20 cellular contexts compared by ENCODE assay signal in genomic region chr15:67720556-67721175, GRCh38.
A peak's percentile ranks its signal among the peaks of the same experiment; 100 is the strongest.
DNase-seq lines count a peak whose midpoint lies in the region; ATAC-seq, FAIRE-seq and TF ChIP-seq lines count a peak whose summit lies in the region.
"Had no signal": no experiment of that assay in that cellular context is flagged by ENCODE, and none has a peak within 500 bp of the region (broad histone marks: within the 10 kb centered on the region; RNA-seq: fewer than 3 reads in every experiment).

No MANE protein-coding gene starts in this region.

- POLR2A ChIA-PET in GM12878 (lab: Charles Lee) = interaction anchor here (1.0 kb wide), 1 partner anchor 43 kb away, joined by 5 read pairs; no protein-coding TSS in a partner anchor

- H3K9ac ChIP-seq in GM12878 (ENCODE audit: control insufficient read depth, insufficient read depth, low read length) = no peak overlapping the region

- no peak for TF ChIP-seq RAD21 in GM12878 (IDR thresholded peaks at IDR 0.05; ENCODE audit: insufficient read depth, low read depth, low read length)

- no peaks in the 10 kb centered on the region; the same call in 1 of the 2 replicates for H3K4me1 ChIP-seq in GM12878 (ENCODE audit: control insufficient read depth, insufficient read depth, low read length)
- H3K4me1 ChIP-seq in foreskin keratinocyte = no peaks in the 10 kb centered on the region
- H3K4me1 ChIP-seq: prostate gland had no signal

- no peaks in the 10 kb centered on the region for H3K36me3 ChIP-seq in GM12878 (ENCODE audit: control insufficient read depth in 2 of 2, insufficient read depth in 2 of 2, low read length in 1 of 2)
- H3K36me3 ChIP-seq: prostate gland had no signal

- TF ChIP-seq CTCF in GM12878 (IDR thresholded peaks at IDR 0.05 in 2 of 3, conservative IDR thresholded peaks at IDR 0.05 in 1 of 3; ENCODE audit: control insufficient read depth in 2 of 3, extremely low read depth in 1 of 3, insufficient read depth in 1 of 3, low read depth in 3 of 3, low read length in 3 of 3) (no peak), foreskin keratinocyte (conservative IDR thresholded peaks at IDR 0.05) (no peak)

- H3K27me3 ChIP-seq in GM12878 (replicated peaks in 1 of 2; ENCODE audit: control insufficient read depth in 2 of 2, insufficient read depth in 2 of 2, low read length in 1 of 2) = no peaks in the 10 kb centered on the region
- H3K27me3 ChIP-seq in foreskin keratinocyte = no peaks in the 10 kb centered on the region

- no peak overlapping the region for H3K4me3 ChIP-seq in GM12878
- H3K4me3 ChIP-seq: prostate gland had no signal

- CTCF ChIA-PET in GM12878 (lab: Yijun Ruan, JAX) = interaction anchor here (1.0 to 1.2 kb wide), 2 partner anchors 13 to 34 kb away, joined by 3 read pairs; no protein-coding TSS in a partner anchor

- 90% methylated on average over 8 of the region's 8 CpGs for WGBS in GM12878 (ENCODE audit: insufficient coverage, insufficient replicate concordance, low lambda C conversion rate, missing lambda C conversion rate)

- intact Hi-C loops in GM12878 (cut with micrococcal nuclease; ENCODE audit: unreplicated experiment) = no loop called here

- H3K9me3 ChIP-seq in GM12878 (replicated peaks; ENCODE audit: control insufficient read depth, insufficient read depth, low read length) = no peaks in the 10 kb centered on the region
- H3K9me3 ChIP-seq: prostate gland had no signal

- peak overlapping the region; percentile 19; the same call in 1 of the 2 replicates for H2AFZ ChIP-seq in GM12878 (ENCODE audit: control insufficient read depth, low read depth, low read length)

- SMC1A ChIA-PET in GM12878 (lab: Charles Lee; ENCODE audit: uncharacterized antibody, unreplicated experiment) = interaction anchor here (0.6 to 1.4 kb wide), 4 partner anchors 10 to 152 kb away, joined by 3 to 4 read pairs (median 3); no protein-coding TSS in a partner anchor

- no peak for TF ChIP-seq POLR2A in GM12878 (IDR thresholded peaks at IDR 0.05; ENCODE audit: low read depth, low read length)

- DNase-seq in NCI-H82 (lab: John Stamatoyannopoulos, UW) = peak; percentile 12
- no peak for DNase-seq in NCI-H82 treated with DMSO at 0.1 percent for 48 hours (lab: John Stamatoyannopoulos, UW; ENCODE audit: unreplicated experiment)
- peak; percentile 86 for DNase-seq in NCI-H69 (lab: John Stamatoyannopoulos, UW)
- DNase-seq in GM12878 (ENCODE audit: low read depth, low spot score) = no peak
- no peak for DNase-seq in HPDE6-E6E7 (ENCODE audit: extremely low spot score)
- no peak for DNase-seq in foreskin keratinocyte
- no peak for DNase-seq in cerebellar cortex (ENCODE audit: low spot score)
- DNase-seq: activated CD8-positive, alpha-beta memory T cell treated with anti-CD3 and anti-CD28 coated beads, Interleukin-2, amount 10 ng/mL, durations not matched to agents 7 days and 5 days; activated effector memory CD4-positive, alpha-beta T cell treated with anti-CD3 and anti-CD28 coated beads, Interleukin-2, amount 50 U/mL, for 16 hours; CD8-positive, alpha-beta T cell; cortex of kidney; erythroblast; NCI-H1105; NCI-H2227 treated with DMSO at 0.1 percent for 48 hours; stimulated activated CD4-positive, alpha-beta T cell treated with anti-CD3 and anti-CD28 coated beads, Interleukin-15, amount 100 ng/mL, for 24 hours; T-cell had no signal

- H4K20me1 ChIP-seq in GM12878 (ENCODE audit: control insufficient read depth, insufficient read depth) = no peaks in the 10 kb centered on the region

- no peak overlapping the region for H3K4me2 ChIP-seq in GM12878 (ENCODE audit: control insufficient read depth, insufficient read depth)

- ATAC-seq in GM12878 (peak; percentile 90), foreskin keratinocyte (no peak), HG03280 (IDR thresholded peaks at IDR 0.05; ENCODE audit: unreplicated experiment) (no peak)
- ATAC-seq: activated CD4-positive, CD25-positive, alpha-beta regulatory T cell treated with anti-CD3 and anti-CD28 coated beads, Interleukin-2, amount 50 U/mL, for 24 hours; activated CD8-positive, alpha-beta memory T cell treated with anti-CD3 and anti-CD28 coated beads, Interleukin-2, amount 10 ng/mL, durations not matched to agents 7 days and 5 days; CD8-positive, alpha-beta T cell; T-cell had no signal

- in situ Hi-C loops in GM12878 (cut with MboI) = no loop called here

- H3K27ac ChIP-seq in GM12878 (ENCODE audit: control insufficient read depth, insufficient read depth) (no peak overlapping the region), foreskin keratinocyte (no peak overlapping the region)
- H3K27ac ChIP-seq: prostate gland had no signal

- TF ChIP-seq EP300 in GM12878 (IDR thresholded peaks at IDR 0.05; ENCODE audit: borderline replicate concordance in 1 of 2, control insufficient read depth in 1 of 2, low read depth in 2 of 2, low read length in 2 of 2) = 0 out of 4 replicates have a peak, but pooled peaks of 1 of the 2 experiments have one; percentile 33

- no peaks in the 10 kb centered on the region for H3K79me2 ChIP-seq in GM12878 (ENCODE audit: control insufficient read depth, insufficient read depth, low read length)

- no peak for FAIRE-seq in GM12878 (lab: Jason Lieb, UNC)
- FAIRE-seq: astrocyte had no signal

- no TSS peak for BruUV-seq in GM12878 (replicated peaks; lab: Mats Ljungman, UMichigan)

- RAD21 ChIA-PET in GM12878 (lab: Charles Lee; ENCODE audit: unreplicated experiment) = interaction anchor here (0.8 kb wide), 2 partner anchors 17 to 64 kb away, joined by 3 read pairs; no protein-coding TSS in a partner anchor

TF ChIP-seq in GM12878, 131 proteins besides CTCF, POLR2A, EP300 and RAD21 (continues in another document):
- TF ChIP-seq MTA2 (IDR thresholded peaks at IDR 0.05; ENCODE audit: low read depth) = peak; percentile 73
- TF ChIP-seq HDAC2 (IDR thresholded peaks at IDR 0.05) = no peak
- TF ChIP-seq PKNOX1 (IDR thresholded peaks at IDR 0.05) = peak; percentile 83
- no peak for TF ChIP-seq SREBF2 (IDR thresholded peaks at IDR 0.05; ENCODE audit: low read length)
- peak in 1 of 2 experiments; percentile 35; a peak in 1 of 4 replicates for TF ChIP-seq IKZF2 (IDR thresholded peaks at IDR 0.05)
- TF ChIP-seq ATF7 (IDR thresholded peaks at IDR 0.05; ENCODE audit: low read depth) = no peak
- TF ChIP-seq YBX1 (IDR thresholded peaks at IDR 0.05) = no peak
- no peak for TF ChIP-seq SIX5 (IDR thresholded peaks at IDR 0.05; ENCODE audit: low read depth, low read length, severe bottlenecking)
- no peak for TF ChIP-seq ZNF207 (IDR thresholded peaks at IDR 0.05; ENCODE audit: borderline replicate concordance)
- 0 out of 2 replicates have a peak, but pooled peaks have one; percentile 12 for TF ChIP-seq RUNX3 (IDR thresholded peaks at IDR 0.05; ENCODE audit: low read length)
- no peak for TF ChIP-seq SMAD1 (IDR thresholded peaks at IDR 0.05; ENCODE audit: low read depth, partially characterized antibody)
- TF ChIP-seq CHD4 (IDR thresholded peaks at IDR 0.05) = no peak
- no peak for TF ChIP-seq HCFC1 (IDR thresholded peaks at IDR 0.05; ENCODE audit: low read length)
- peak; percentile 40; the same call in 1 of the 2 replicates for TF ChIP-seq BCL11A (IDR thresholded peaks at IDR 0.05; ENCODE audit: low read depth, low read length)
- TF ChIP-seq SMARCA5 (IDR thresholded peaks at IDR 0.05) = no peak
- no peak for TF ChIP-seq FOS (IDR thresholded peaks at IDR 0.05; ENCODE audit: borderline replicate concordance, extremely low read depth, insufficient read length)
- TF ChIP-seq SPI1 (IDR thresholded peaks at IDR 0.05; ENCODE audit: borderline replicate concordance, insufficient read depth, low read depth, low read length) = peak; percentile 79; the same call in 1 of the 2 replicates
- no peak for TF ChIP-seq ZNF384 (IDR thresholded peaks at IDR 0.05; ENCODE audit: borderline replicate concordance, low read depth, low read length)
- TF ChIP-seq ZNF24 (IDR thresholded peaks at IDR 0.05) = peak; percentile 43; the same call in 1 of the 2 replicates
- TF ChIP-seq PBX3 (IDR thresholded peaks at IDR 0.05; ENCODE audit: insufficient replicate concordance, low read depth, low read length) = peak; percentile 88

Comparison
In these comparisons a context has a peak if more than half of its experiments do, and no peak if none do; other contexts are left out.
1. DNase-seq: peak in NCI-H82 (single experiment) and NCI-H69 (single experiment); none in NCI-H82 treated with DMSO at 0.1 percent for 48 hours (single experiment), GM12878 (single experiment), HPDE6-E6E7 (single experiment), foreskin keratinocyte (0 of 2) and cerebellar cortex (single experiment).